21 cellular contexts compared by ENCODE assay signal in the genomic region with DNA sequence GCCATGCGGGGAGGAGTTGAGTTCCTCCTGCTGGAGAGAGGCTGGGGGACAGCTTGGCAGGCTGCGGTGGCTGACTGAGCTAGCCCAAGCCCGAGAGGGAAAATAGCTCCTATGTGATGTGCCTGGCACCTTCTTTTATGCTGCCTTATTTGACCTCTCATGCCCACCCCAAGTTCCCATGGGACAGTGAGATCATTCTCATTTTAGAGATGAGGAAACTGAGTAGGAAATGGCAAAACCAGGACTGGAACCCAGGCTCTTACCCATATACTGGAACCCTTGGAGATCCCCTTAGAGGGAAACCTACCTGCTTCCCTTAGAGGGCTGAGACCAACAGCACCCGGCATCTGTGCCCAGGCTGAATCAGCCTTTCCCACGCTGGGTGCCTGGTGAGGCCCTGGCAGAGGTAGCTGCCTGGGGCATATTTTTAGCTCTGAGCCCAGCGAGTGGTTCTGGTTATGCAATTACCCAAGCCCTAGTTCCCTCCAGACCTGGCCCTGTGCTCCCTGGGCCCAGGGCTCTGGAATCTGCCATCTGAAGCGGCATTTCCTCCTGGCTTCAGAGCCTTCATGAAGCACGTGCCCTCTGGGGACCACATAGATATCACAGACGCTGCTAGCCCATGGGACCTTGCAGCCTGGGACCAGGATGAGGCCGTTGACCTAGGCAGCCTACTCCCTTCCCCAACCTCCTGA. TPM values are rescaled to one million over a fixed set of nuclear protein-coding genes. Genes with fewer than 3 reads are reported as not detected.
DNase-seq lines count a peak whose midpoint lies in the region; ATAC-seq and TF ChIP-seq lines count a peak whose summit lies in the region.
"Had no signal": no experiment of that assay in that cellular context is flagged by ENCODE, and none has a peak within 500 bp of the region (broad histone marks: within the 10 kb centered on the region; RNA-seq: fewer than 3 reads in every experiment).

No MANE protein-coding gene starts in this region.

- no peak for TF ChIP-seq CTCF in thoracic aorta (IDR thresholded peaks at IDR 0.05)

- H3K4me3 Mint-ChIP-seq in T-helper 17 cell = no peak overlapping the region
- H3K4me3 Mint-ChIP-seq: activated CD4-positive, alpha-beta memory T cell treated with anti-CD3 and anti-CD28 coated beads for 36 hours; activated T-helper 1 cell treated with anti-CD3 and anti-CD28 coated beads, Interleukin-12 subunit alpha, Interleukin-12 subunit beta, Interleukin-2, Interleukin-4 antibody, amounts not matched to agents 30 ng/mL and 10 ng/mL and 1 ng/mL, durations not matched to agents 14 hours and 24 hours and 36 hours; naive thymus-derived CD8-positive, alpha-beta T cell had no signal

- H3K27ac ChIP-seq in muscle layer of colon (ENCODE audit: low read depth, low read length) (peak overlapping the region; percentile 1), thoracic aorta (peak overlapping the region; percentile 86 to 89)
- H3K27ac ChIP-seq: C4-2B, colonic mucosa, hepatocyte had no signal

- no peak overlapping the region for H3K9ac ChIP-seq in muscle layer of colon (ENCODE audit: low read length)

- H3K4me3 ChIP-seq in muscle layer of colon (ENCODE audit: low read depth in 1 of 2, low read length in 2 of 2) (no peak overlapping the region), thoracic aorta (peak overlapping the region; percentile 0)
- H3K4me3 ChIP-seq: colonic mucosa, HAP-1, hepatocyte, skin epidermis had no signal

- no peaks in the 10 kb centered on the region for H3K36me3 Mint-ChIP-seq in T-helper 17 cell (ENCODE audit: low read depth)
- H3K36me3 Mint-ChIP-seq: activated CD4-positive, alpha-beta memory T cell treated with anti-CD3 and anti-CD28 coated beads for 36 hours; naive thymus-derived CD8-positive, alpha-beta T cell had no signal

- H3K9me3 ChIP-seq in muscle layer of colon (ENCODE audit: low read length) (no peaks in the 10 kb centered on the region), thoracic aorta (no peaks in the 10 kb centered on the region), T-helper 17 cell (ENCODE audit: control insufficient read depth, low read length, poor library complexity, severe bottlenecking) (no peaks in the 10 kb centered on the region)
- H3K9me3 ChIP-seq: colonic mucosa, HAP-1 had no signal

- H3K27me3 Mint-ChIP-seq in T-helper 17 cell = peaks cover 35% of the 10 kb centered on the region
- H3K27me3 Mint-ChIP-seq: activated CD4-positive, alpha-beta memory T cell treated with anti-CD3 and anti-CD28 coated beads for 36 hours had no signal

- no peaks in the 10 kb centered on the region for H3K36me3 ChIP-seq in muscle layer of colon (ENCODE audit: insufficient read depth, low read length)
- no peaks in the 10 kb centered on the region for H3K36me3 ChIP-seq in thoracic aorta
- H3K36me3 ChIP-seq: colonic mucosa had no signal

- DNase-seq in MV-4-11 (lab: John Stamatoyannopoulos, UW) (peak; percentile 33), fibroblast of gingiva (ENCODE audit: low read depth) (peak; percentile 44), thoracic aorta (ENCODE audit: low spot score) (no peak), T-helper 17 cell (no peak), AML-193 (lab: John Stamatoyannopoulos, UW) (no peak), DMS 273 treated with DMSO at 0.1 percent for 48 hours (lab: John Stamatoyannopoulos, UW) (no peak)
- DNase-seq: activated CD4-positive, alpha-beta memory T cell treated with anti-CD3 and anti-CD28 coated beads for 36 hours; colonic mucosa; DMS79 treated with DMSO at 0.1 percent for 48 hours; left colon; NCI-H1092; NCI-H2171 treated with DMSO at 0.1 percent for 48 hours; stimulated activated naive CD4-positive, alpha-beta T cell treated with Interleukin-2 at 50 U/mL for 16 hours had no signal

- ATAC-seq in thoracic aorta (ENCODE audit: insufficient number of reproducible peaks, low FRiP score, low read depth) (peak; percentile 72), GM21423 (IDR thresholded peaks at IDR 0.05; ENCODE audit: unreplicated experiment) (no peak), T-helper 17 cell (no peak)
- ATAC-seq: left colon; naive thymus-derived CD8-positive, alpha-beta T cell had no signal

- H3K4me1 Mint-ChIP-seq in T-helper 17 cell = no peaks in the 10 kb centered on the region
- H3K4me1 Mint-ChIP-seq: naive thymus-derived CD8-positive, alpha-beta T cell had no signal

- H3K27me3 ChIP-seq in muscle layer of colon (ENCODE audit: control insufficient read depth in 1 of 2, insufficient read depth in 2 of 2, low read length in 2 of 2) (no peaks in the 10 kb centered on the region), thoracic aorta (replicated peaks; ENCODE audit: insufficient read depth) (no peaks in the 10 kb centered on the region)
- H3K27me3 ChIP-seq: colonic mucosa, hepatocyte had no signal

- peaks cover 77% of the 10 kb centered on the region for H3K4me1 ChIP-seq in muscle layer of colon (ENCODE audit: insufficient read depth, low read length)
- peaks cover 46 to 99% of the 10 kb centered on the region in 2 donors for H3K4me1 ChIP-seq in thoracic aorta (ENCODE audit: control insufficient read depth in 1 of 2, low read depth in 2 of 2)
- H3K4me1 ChIP-seq: colonic mucosa, HAP-1 had no signal

- H3K27ac Mint-ChIP-seq in T-helper 17 cell = no peak overlapping the region
- H3K27ac Mint-ChIP-seq: activated CD4-positive, alpha-beta memory T cell treated with anti-CD3 and anti-CD28 coated beads for 36 hours; activated T-helper 1 cell treated with anti-CD3 and anti-CD28 coated beads, Interleukin-12 subunit alpha, Interleukin-12 subunit beta, Interleukin-2, Interleukin-4 antibody, amounts not matched to agents 30 ng/mL and 10 ng/mL and 1 ng/mL, durations not matched to agents 14 hours and 24 hours and 36 hours; naive thymus-derived CD8-positive, alpha-beta T cell had no signal

RNA-seq across cellular contexts. Expression of a gene that starts 23.6 kb away (rescaled TPM):
- total RNA-seq in thoracic aorta (10 to 100 TPM; 18.5 to 57.1 TPM), T-helper 17 cell (1 to 10 TPM; 1.2 to 1.3 TPM)

Comparison
In these comparisons a context has a peak if more than half of its experiments do, and no peak if none do; other contexts are left out.
1. DNase-seq: peak in MV-4-11 (single experiment) and fibroblast of gingiva (single experiment); none in thoracic aorta (single experiment), T-helper 17 cell (0 of 3), AML-193 (0 of 2) and DMS 273 treated with DMSO at 0.1 percent for 48 hours (single experiment).
2. RNA of a gene that starts 23.6 kb away (total RNA-seq): 18.5 to 57.1 TPM in thoracic aorta; 1.2 to 1.3 TPM in T-helper 17 cell; every median in the first group is over 4 times any median in the second.